12 cellular contexts compared by ENCODE assay signal in the genomic region with DNA sequence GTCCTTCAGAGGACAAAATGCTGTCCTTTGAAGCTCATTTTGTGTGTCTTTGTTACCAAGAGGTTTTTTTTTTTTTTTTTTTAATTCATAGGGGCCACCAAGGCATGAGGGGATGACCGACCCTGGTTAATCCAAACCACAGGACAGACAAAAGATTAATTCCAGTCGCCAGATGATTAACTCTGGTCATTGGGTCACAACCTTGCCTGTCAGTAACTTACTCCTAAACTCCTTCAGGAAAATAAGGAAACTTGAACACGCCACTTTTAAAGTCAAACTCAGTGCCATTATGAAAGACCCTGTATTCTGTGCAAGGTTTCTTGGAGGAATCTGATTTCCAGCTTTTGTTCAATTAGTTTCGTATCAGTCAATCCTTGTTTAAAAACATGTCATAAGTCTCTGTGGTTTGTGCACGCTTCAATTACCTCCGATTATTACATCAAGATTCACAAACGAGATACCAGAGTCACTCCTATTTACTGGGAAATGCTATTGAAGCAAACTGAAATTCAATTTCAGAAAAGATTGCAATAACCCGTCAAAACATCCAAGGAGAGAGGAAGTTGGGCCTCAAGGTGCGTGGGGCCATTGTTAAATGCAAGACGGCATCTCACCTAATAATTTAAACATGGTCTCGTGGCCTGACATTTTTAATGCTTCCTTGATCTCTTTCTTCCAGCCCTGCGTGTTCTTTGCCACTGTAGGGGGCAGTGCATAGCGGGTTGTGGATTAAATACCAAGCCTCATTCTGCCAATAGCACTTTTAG. TPM values are rescaled to one million over a fixed set of nuclear protein-coding genes. Genes with fewer than 3 reads are reported as not detected.
DNase-seq lines count a peak whose midpoint lies in the region; ATAC-seq and TF ChIP-seq lines count a peak whose summit lies in the region.
"Had no signal": no experiment of that assay in that cellular context is flagged by ENCODE, and none has a peak within 500 bp of the region (broad histone marks: within the 10 kb centered on the region; RNA-seq: fewer than 3 reads in every experiment).

No MANE protein-coding gene starts in this region.

- H3K4me3 ChIP-seq in RWPE2 (ENCODE audit: severe bottlenecking): no peak overlapping the region
- H3K4me3 ChIP-seq in fibroblast of the aortic adventitia (ENCODE audit: low read depth, low read length): no peak overlapping the region
- H3K4me3 ChIP-seq in trophoblast cell (ENCODE audit: low read depth, low read length): no peak overlapping the region
- H3K4me3 ChIP-seq: coronary artery, skin epidermis had no signal

- no peak overlapping the region for H2BK5ac ChIP-seq in trophoblast cell (ENCODE audit: low read depth, low read length, poor library complexity)

- no peaks in the 10 kb centered on the region for H3K9me3 Mint-ChIP-seq in Calu3 (ENCODE audit: low read depth, unreplicated experiment)

- peak overlapping the region; percentile 34 for H3K4me3 Mint-ChIP-seq in Calu3 (ENCODE audit: low read depth, unreplicated experiment)

- H3K4me1 Mint-ChIP-seq in Calu3 (ENCODE audit: low read depth, unreplicated experiment): peaks cover 58% of the 10 kb centered on the region

- H3K9me3 ChIP-seq in RWPE2 (ENCODE audit: severe bottlenecking) (no peaks in the 10 kb centered on the region), trophoblast cell (ENCODE audit: insufficient read depth, low read depth, low read length) (no peaks in the 10 kb centered on the region)

- no peak overlapping the region for H3K9ac ChIP-seq in trophoblast cell (ENCODE audit: low read length)

- no peak overlapping the region for H3K27ac Mint-ChIP-seq in Calu3 (ENCODE audit: unreplicated experiment)

- H3K36me3 ChIP-seq in RWPE2 (ENCODE audit: low read depth) (peaks cover 37% of the 10 kb centered on the region), trophoblast cell (ENCODE audit: control insufficient read depth in 1 of 2, insufficient read depth in 2 of 2, low read length in 2 of 2) (peaks cover 5 to 6% of the 10 kb centered on the region in 2 experiments)

- H3K27me3 ChIP-seq in RWPE2 (ENCODE audit: insufficient read depth, poor library complexity, severe bottlenecking): no peaks in the 10 kb centered on the region
- H3K27me3 ChIP-seq in trophoblast cell (ENCODE audit: insufficient read depth, low read length): no peaks in the 10 kb centered on the region

- CTCF ChIA-PET in Calu3 (lab: Charles Lee): interaction anchor here (0.7 to 1.0 kb wide), 3 partner anchors 17 to 69 kb away, joined by 3 to 4 read pairs (median 3); no protein-coding TSS in a partner anchor

- no peak overlapping the region for H3K14ac ChIP-seq in trophoblast cell (ENCODE audit: low read length)

- no peak overlapping the region for H3K23ac ChIP-seq in trophoblast cell (ENCODE audit: low read length)

- H3K4ac ChIP-seq in trophoblast cell (ENCODE audit: low read depth, low read length): no peak overlapping the region

- peaks cover 21% of the 10 kb centered on the region for H3K4me1 ChIP-seq in RWPE2 (ENCODE audit: insufficient read depth, poor library complexity, severe bottlenecking)
- H3K4me1 ChIP-seq in trophoblast cell (ENCODE audit: control insufficient read depth in 1 of 2, insufficient read depth in 2 of 2, low read length in 2 of 2): peaks cover 5% of the 10 kb centered on the region in 2 experiments

- H3K27me3 Mint-ChIP-seq in Calu3 (ENCODE audit: unreplicated experiment): no peaks in the 10 kb centered on the region

- H2BK12ac ChIP-seq in trophoblast cell (ENCODE audit: low read length): peak overlapping the region; percentile 68

- no peak overlapping the region for H2BK120ac ChIP-seq in trophoblast cell (ENCODE audit: insufficient read depth, low read length, poor library complexity)

- H3K27ac ChIP-seq in RWPE2 (ENCODE audit: poor library complexity, severe bottlenecking): peak overlapping the region; percentile 93
- peak overlapping the region; percentile 75 for H3K27ac ChIP-seq in trophoblast cell (ENCODE audit: low read depth, low read length)

- H3K79me2 ChIP-seq in trophoblast cell (ENCODE audit: control insufficient read depth, insufficient read depth, low read length, poor library complexity): peaks cover 2% of the 10 kb centered on the region

- peak overlapping the region; percentile 64 for H3K18ac ChIP-seq in trophoblast cell (ENCODE audit: low read length)

- H3K79me1 ChIP-seq in trophoblast cell (ENCODE audit: low read length): peaks cover 8% of the 10 kb centered on the region

- H4K91ac ChIP-seq in trophoblast cell (ENCODE audit: low read depth, low read length): peak overlapping the region; percentile 21

- WGBS in trophoblast cell (ENCODE audit: extremely low coverage, insufficient coverage, insufficient read length): no CpG with 5 or more reads among the region's 13 CpGs

- H4K8ac ChIP-seq in trophoblast cell (ENCODE audit: low read depth, low read length): peak overlapping the region; percentile 23

- H2AK5ac ChIP-seq in trophoblast cell (ENCODE audit: low read length): no peak overlapping the region

- TF ChIP-seq CTCF in Calu3 (IDR thresholded peaks at IDR 0.05; ENCODE audit: unreplicated experiment): no peak
- no peak for TF ChIP-seq CTCF in RWPE2 (IDR thresholded peaks at IDR 0.05; ENCODE audit: poor library complexity, severe bottlenecking)
- peak; percentile 12 for TF ChIP-seq CTCF in fibroblast of the aortic adventitia (IDR thresholded peaks at IDR 0.05; ENCODE audit: insufficient read depth, low read length)

- no peak overlapping the region for H4K12ac ChIP-seq in trophoblast cell (ENCODE audit: low read depth, low read length)

- ATAC-seq in RWPE2 (ENCODE audit: low read depth) (no peak), GM18873 (IDR thresholded peaks at IDR 0.05; ENCODE audit: low FRiP score, unreplicated experiment) (no peak)

- no TSS peak for BruUV-seq in Calu3 (replicated peaks; lab: Mats Ljungman, UMichigan)

- peak; percentile 17 for DNase-seq in Calu3
- no peak for DNase-seq in RWPE2 (ENCODE audit: low spot score)
- no peak for DNase-seq in fibroblast of the aortic adventitia (ENCODE audit: low read depth)
- peak in 1 of 2 donors; percentile 17 for DNase-seq in trophoblast cell
- DNase-seq in Ammon's horn (ENCODE audit: low spot score): no peak
- DNase-seq in activated CD4-positive, alpha-beta T cell treated with anti-CD3 and anti-CD28 coated beads, Interleukin-2, amount 50 U/mL, for 48 hours: no peak
- no peak for DNase-seq in stimulated activated CD4-positive, alpha-beta T cell treated with anti-CD3 and anti-CD28 coated beads, Interleukin-2, amount 100 ng/mL, for 48 hours
- DNase-seq: midbrain, SHP77 treated with DMSO at 0.1 percent for 48 hours had no signal

- H3K36me3 Mint-ChIP-seq in Calu3 (ENCODE audit: insufficient read depth, unreplicated experiment): peaks cover 18% of the 10 kb centered on the region

- intact Hi-C loops in Calu3 (cut with micrococcal nuclease; ENCODE audit: unreplicated experiment): no loop called here

- no peak overlapping the region for H3K4me2 ChIP-seq in trophoblast cell (ENCODE audit: low read length)

- no peak overlapping the region for H2AFZ ChIP-seq in trophoblast cell (ENCODE audit: insufficient read depth, low read length, poor library complexity)

RNA-seq across cellular contexts. Expression of gene NRP1, which starts 44.0 kb away (rescaled TPM):
- total RNA-seq in Calu3 (2022) (96.3 and 99.1 TPM in 2 replicates), fibroblast of the aortic adventitia (ENCODE audit: low replicate concordance) (174 and 455 TPM in 2 replicates)
- polyA plus RNA-seq in trophoblast cell (2013): 79.2 and 81.6 TPM in 2 replicates
